8 cellular contexts compared by ENCODE assay signal in genomic region chr5:173327084-173327947, GRCh38. TPM values are rescaled to one million over a fixed set of nuclear protein-coding genes. Genes with fewer than 3 reads are reported as not detected.
A peak's percentile ranks its signal among the peaks of the same experiment; 100 is the strongest.
DNase-seq lines count a peak whose midpoint lies in the region; ATAC-seq and TF ChIP-seq lines count a peak whose summit lies in the region.

No MANE protein-coding gene starts in this region.

- peaks cover 2% of the 10 kb centered on the region for H3K9me3 Mint-ChIP-seq in stimulated activated effector memory CD8-positive, alpha-beta T cell treated with anti-CD3 and anti-CD28 coated beads, Interleukin-12 subunit alpha, Interleukin-12 subunit beta, amount 100 ng/mL, for 72 hours

- H3K4me3 ChIP-seq in left ventricle myocardium inferior, result peak overlapping the region; percentile 66

- peak overlapping the region; percentile 81 for H3K4me3 Mint-ChIP-seq in stimulated activated effector memory CD8-positive, alpha-beta T cell treated with anti-CD3 and anti-CD28 coated beads, Interleukin-12 subunit alpha, Interleukin-12 subunit beta, amount 100 ng/mL, for 72 hours

- H3K36me3 ChIP-seq in left ventricle myocardium inferior, result peaks cover 10% of the 10 kb centered on the region

- H3K27ac Mint-ChIP-seq in stimulated activated effector memory CD8-positive, alpha-beta T cell treated with anti-CD3 and anti-CD28 coated beads, Interleukin-12 subunit alpha, Interleukin-12 subunit beta, amount 100 ng/mL, for 72 hours, result no peak overlapping the region

- intact Hi-C loops in left ventricle myocardium inferior (cut with micrococcal nuclease), result no loop called here

- H3K4me1 ChIP-seq in left ventricle myocardium inferior, result peaks cover 85% of the 10 kb centered on the region

- no peaks in the 10 kb centered on the region for H3K9me3 ChIP-seq in left ventricle myocardium inferior (replicated peaks)

- TF ChIP-seq CTCF in VCaP (conservative IDR thresholded peaks at IDR 0.05), result 0 out of 2 replicates have a peak, but pooled peaks have one; percentile 4
- no peak for TF ChIP-seq CTCF in left ventricle myocardium inferior (IDR thresholded peaks at IDR 0.05; ENCODE audit: borderline replicate concordance)

- peak; percentile 47 for DNase-seq in activated CD4-positive, alpha-beta T cell treated with anti-CD3 and anti-CD28 coated beads for 48 hours
- DNase-seq in activated CD4-positive, alpha-beta T cell treated with anti-CD3 and anti-CD28 coated beads, Interleukin-2, amount 50 U/mL, for 4 hours, result no peak
- no peak for DNase-seq in left ventricle myocardium inferior
- no peak for DNase-seq in stimulated activated effector memory CD8-positive, alpha-beta T cell treated with anti-CD3 and anti-CD28 coated beads, Interleukin-12 subunit alpha, Interleukin-12 subunit beta, amount 100 ng/mL, for 72 hours (ENCODE audit: low spot score in 2 of 2)
- no peak for DNase-seq in NCI-H1048 (lab: John Stamatoyannopoulos, UW)
- DNase-seq in DMS79 (lab: John Stamatoyannopoulos, UW), result no peak

- H3K36me3 Mint-ChIP-seq in stimulated activated effector memory CD8-positive, alpha-beta T cell treated with anti-CD3 and anti-CD28 coated beads, Interleukin-12 subunit alpha, Interleukin-12 subunit beta, amount 100 ng/mL, for 72 hours, result peaks cover 33% of the 10 kb centered on the region

- H3K27ac ChIP-seq in VCaP (peak overlapping the region; percentile 96), left ventricle myocardium inferior (replicated peaks) (peak overlapping the region; percentile 76)

- ATAC-seq in stimulated activated effector memory CD8-positive, alpha-beta T cell treated with anti-CD3 and anti-CD28 coated beads, Interleukin-12 subunit alpha, Interleukin-12 subunit beta, amount 100 ng/mL, for 72 hours, result no peak
- no peak for ATAC-seq in HG02798 (IDR thresholded peaks at IDR 0.05; ENCODE audit: poor library complexity, unreplicated experiment)

- H3K27me3 ChIP-seq in left ventricle myocardium inferior (ENCODE audit: low read depth), result peaks cover 33% of the 10 kb centered on the region

- H3K4me1 Mint-ChIP-seq in stimulated activated effector memory CD8-positive, alpha-beta T cell treated with anti-CD3 and anti-CD28 coated beads, Interleukin-12 subunit alpha, Interleukin-12 subunit beta, amount 100 ng/mL, for 72 hours, result peaks cover 27% of the 10 kb centered on the region

RNA-seq across cellular contexts. Expression of gene STC2, which starts 0.9 kb away (rescaled TPM):
- 12.4 TPM for total RNA-seq in left ventricle myocardium inferior
